Comparison of ENCODE assay signal across 8 cellular contexts in genomic region chr2:222903234-222904220, GRCh38. TPM values are rescaled to one million over a fixed set of nuclear protein-coding genes. Genes with fewer than 3 reads are reported as not detected.
DNase-seq lines count a peak whose midpoint lies in the region; ATAC-seq and TF ChIP-seq lines count a peak whose summit lies in the region.

No MANE protein-coding gene starts in this region.

- DNase-seq in AG09319 (ENCODE audit: extremely low read depth, low read depth) (no peak), NCI-H1092 (lab: John Stamatoyannopoulos, UW) (peak; percentile 19), fibroblast of peridontal ligament (ENCODE audit: extremely low read depth) (peak; percentile 78), osteocyte (ENCODE audit: extremely low spot score, unreplicated experiment) (no peak)
- no peak for DNase-seq in activated effector memory CD4-positive, alpha-beta T cell treated with Interleukin-2 at 50 U/mL for 16 hours

- H3K4me3 Mint-ChIP-seq in osteocyte (ENCODE audit: unreplicated experiment): no peak overlapping the region

- no peak overlapping the region for H3K4me3 ChIP-seq in GM12875 (ENCODE audit: low read depth, low read length)
- H3K4me3 ChIP-seq in WI38 (ENCODE audit: low read depth, low read length): no peak overlapping the region

- no peaks in the 10 kb centered on the region for H3K27me3 Mint-ChIP-seq in osteocyte (ENCODE audit: unreplicated experiment)

- TF ChIP-seq CTCF in AG09319 (IDR thresholded peaks at IDR 0.05; ENCODE audit: low read depth, low read length) (peak; percentile 59), GM12875 (IDR thresholded peaks at IDR 0.05; ENCODE audit: borderline replicate concordance, insufficient read depth, low read depth, low read length) (peak; percentile 50; the same call in 1 of the 2 replicates), WI38 (IDR thresholded peaks at IDR 0.05; ENCODE audit: low read depth, low read length) (peak; percentile 21; the same call in 1 of the 2 replicates), osteocyte (IDR thresholded peaks at IDR 0.05) (peak; percentile 77)

- H3K36me3 Mint-ChIP-seq in osteocyte (ENCODE audit: unreplicated experiment): peaks cover 20% of the 10 kb centered on the region

- H3K9me3 Mint-ChIP-seq in osteocyte (ENCODE audit: unreplicated experiment): no peaks in the 10 kb centered on the region

- ATAC-seq in HG02642 (IDR thresholded peaks at IDR 0.05; ENCODE audit: poor library complexity, unreplicated experiment): peak; percentile 82

- H3K27ac Mint-ChIP-seq in osteocyte (ENCODE audit: unreplicated experiment): peak overlapping the region; percentile 57

- H3K4me1 Mint-ChIP-seq in osteocyte (ENCODE audit: unreplicated experiment): peaks cover 82% of the 10 kb centered on the region

RNA-seq across cellular contexts. Expression of gene ACSL3, which starts 42.7 kb away (rescaled TPM):
- total RNA-seq in osteocyte: 129 and 131 TPM in 2 replicates

Comparison
In these comparisons a context has a peak if more than half of its experiments do, and no peak if none do; other contexts are left out.
1. DNase-seq: peak in NCI-H1092 (single experiment) and fibroblast of peridontal ligament (single experiment); none in AG09319 (single experiment), osteocyte (single experiment) and activated effector memory CD4-positive, alpha-beta T cell treated with Interleukin-2 at 50 U/mL for 16 hours (single experiment).
2. CTCF ChIP-seq: peak in every context shown above with its lines; median percentile 77 in osteocyte; 59 in AG09319; 50 in GM12875; 21 in WI38.